Comparison of ENCODE assay signal across 18 cellular contexts in the genomic region with DNA sequence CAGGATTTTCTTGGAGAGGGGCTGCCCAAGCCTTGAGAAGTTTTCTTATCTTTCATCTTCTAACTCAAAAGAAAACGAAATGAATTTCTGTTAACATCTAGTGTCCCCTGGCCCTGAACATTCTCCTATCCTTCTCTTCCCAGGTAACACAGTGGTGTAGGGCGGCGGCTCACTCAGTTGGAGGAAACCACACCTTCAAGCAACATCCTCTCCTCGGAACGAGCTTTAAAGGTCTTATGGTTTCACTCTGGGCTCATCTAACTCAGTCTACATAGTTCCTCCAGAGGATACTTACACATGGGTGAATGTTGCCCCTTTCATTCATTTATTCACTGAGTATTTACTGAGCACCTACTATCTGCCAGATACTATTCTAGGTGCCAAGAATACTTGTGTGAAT. TPM values are rescaled to one million over a fixed set of nuclear protein-coding genes. Genes with fewer than 3 reads are reported as not detected.
DNase-seq lines count a peak whose midpoint lies in the region; ATAC-seq lines count a peak whose summit lies in the region.
"Had no signal": no experiment of that assay in that cellular context is flagged by ENCODE, and none has a peak within 500 bp of the region (broad histone marks: within the 10 kb centered on the region; RNA-seq: fewer than 3 reads in every experiment).

No MANE protein-coding gene starts in this region.

- DNase-seq in activated gamma-delta T cell treated with Interleukin-2 at 50 U/mL for 16 hours, result peak; percentile 12
- DNase-seq in activated gamma-delta T cell (lab: John Stamatoyannopoulos, UW), result no peak
- DNase-seq in Jurkat, Clone E6-1 (ENCODE audit: low read depth, low spot score), result peak; percentile 30
- DNase-seq in activated T-helper 1 cell treated with anti-CD3 and anti-CD28 coated beads, Interleukin-12 subunit alpha, Interleukin-12 subunit beta, Interleukin-2, Interleukin-4 antibody, amounts not matched to agents 30 ng/mL and 10 ng/mL and 1 ng/mL, durations not matched to agents 14 hours and 24 hours and 36 hours (ENCODE audit: low spot score), result peak; percentile 15
- DNase-seq in naive thymus-derived CD4-positive, alpha-beta T cell, result peak in 6 of 9 donors; percentile 25 to 44 (median 38)
- no peak for DNase-seq in NCI-H1092 (lab: John Stamatoyannopoulos, UW)
- DNase-seq in GM23248, result no peak
- no peak for DNase-seq in NOMO-1 (lab: John Stamatoyannopoulos, UW; ENCODE audit: unreplicated experiment in 2 of 2)
- DNase-seq: brain microvascular endothelial cell, cortex of kidney, HFFc6, immature natural killer cell, occipital lobe, right cardiac atrium, T1000 had no signal

- no peaks in the 10 kb centered on the region for H3K9me2 ChIP-seq in GM23248 (ENCODE audit: insufficient read depth)

- H3K27ac Mint-ChIP-seq in activated T-helper 1 cell treated with anti-CD3 and anti-CD28 coated beads, Interleukin-12 subunit alpha, Interleukin-12 subunit beta, Interleukin-2, Interleukin-4 antibody, amounts not matched to agents 30 ng/mL and 10 ng/mL and 1 ng/mL, durations not matched to agents 14 hours and 24 hours and 36 hours, result peak overlapping the region; percentile 76
- H3K27ac Mint-ChIP-seq in naive thymus-derived CD4-positive, alpha-beta T cell, result peak overlapping the region; percentile 63 to 95 (median 86)
- H3K27ac Mint-ChIP-seq: HFFc6 had no signal

- peak; percentile 73 for ATAC-seq in naive thymus-derived CD4-positive, alpha-beta T cell
- ATAC-seq: K562, right cardiac atrium had no signal

- H3K4me2 ChIP-seq in GM23248 (ENCODE audit: unreplicated experiment), result no peak overlapping the region

- no peaks in the 10 kb centered on the region for H3K36me3 ChIP-seq in naive thymus-derived CD4-positive, alpha-beta T cell (ENCODE audit: control insufficient read depth in 2 of 3, insufficient read depth in 3 of 3, low read length in 3 of 3)
- no peaks in the 10 kb centered on the region for H3K36me3 ChIP-seq in GM23248 (ENCODE audit: low read depth)
- H3K36me3 ChIP-seq: brain microvascular endothelial cell, thoracic aorta had no signal

- no peak overlapping the region for H2AFZ ChIP-seq in GM23248

- H3K4me1 Mint-ChIP-seq in activated T-helper 1 cell treated with anti-CD3 and anti-CD28 coated beads, Interleukin-12 subunit alpha, Interleukin-12 subunit beta, Interleukin-2, Interleukin-4 antibody, amounts not matched to agents 30 ng/mL and 10 ng/mL and 1 ng/mL, durations not matched to agents 14 hours and 24 hours and 36 hours (ENCODE audit: low read depth), result peaks cover 46% of the 10 kb centered on the region
- peaks cover 31 to 79% (median 58%) of the 10 kb centered on the region in 7 donors for H3K4me1 Mint-ChIP-seq in naive thymus-derived CD4-positive, alpha-beta T cell

- CTCF ChIA-PET in naive thymus-derived CD4-positive, alpha-beta T cell (lab: Charles Lee), result no interaction called here

- H4K20me1 ChIP-seq in GM23248 (ENCODE audit: insufficient read depth), result no peaks in the 10 kb centered on the region

- peak overlapping the region; percentile 21 for H3K4me3 Mint-ChIP-seq in activated T-helper 1 cell treated with anti-CD3 and anti-CD28 coated beads, Interleukin-12 subunit alpha, Interleukin-12 subunit beta, Interleukin-2, Interleukin-4 antibody, amounts not matched to agents 30 ng/mL and 10 ng/mL and 1 ng/mL, durations not matched to agents 14 hours and 24 hours and 36 hours
- peak overlapping the region; percentile 59 to 86 (median 73) for H3K4me3 Mint-ChIP-seq in naive thymus-derived CD4-positive, alpha-beta T cell
- H3K4me3 Mint-ChIP-seq: HFFc6, immature natural killer cell had no signal

- H3K79me2 ChIP-seq in GM23248 (ENCODE audit: insufficient read depth), result no peaks in the 10 kb centered on the region

- H3K27ac ChIP-seq in naive thymus-derived CD4-positive, alpha-beta T cell (ENCODE audit: low read depth, low read length), result peak overlapping the region; percentile 43
- no peak overlapping the region for H3K27ac ChIP-seq in GM23248
- H3K27ac ChIP-seq: brain microvascular endothelial cell, thoracic aorta had no signal

- POLR2A ChIA-PET in naive thymus-derived CD4-positive, alpha-beta T cell (lab: Charles Lee), result interaction anchor here (0.6 to 2.4 kb wide), 5 partner anchors 9 to 50 kb away, joined by 3 to 22 read pairs (median 4); a partner anchor contains a TSS

- no peak overlapping the region for H3K9ac ChIP-seq in GM23248

- no peaks in the 10 kb centered on the region for H3F3A ChIP-seq in GM23248 (ENCODE audit: insufficient read depth)

- H3K27me3 ChIP-seq in naive thymus-derived CD4-positive, alpha-beta T cell (ENCODE audit: control insufficient read depth in 2 of 2, insufficient read depth in 2 of 2, low read length in 2 of 2), result no peaks in the 10 kb centered on the region
- H3K27me3 ChIP-seq in GM23248 (replicated peaks; ENCODE audit: insufficient read depth), result no peaks in the 10 kb centered on the region; the same call in none of the 2 replicates
- H3K27me3 ChIP-seq: brain microvascular endothelial cell had no signal

- intact Hi-C loops in activated T-helper 1 cell treated with anti-CD3 and anti-CD28 coated beads, Interleukin-12 subunit alpha, Interleukin-12 subunit beta, Interleukin-2, Interleukin-4 antibody, amounts not matched to agents 30 ng/mL and 10 ng/mL and 1 ng/mL, durations not matched to agents 14 hours and 24 hours and 36 hours (cut with micrococcal nuclease), result no loop called here
- intact Hi-C loops in naive thymus-derived CD4-positive, alpha-beta T cell (cut with micrococcal nuclease), result loop anchor here (1.0 to 2.0 kb wide), 4 partner anchors 31 to 70 kb away; a partner anchor contains a TSS

- WGBS in GM23248 (ENCODE audit: low coverage in 1 of 2, low lambda C conversion rate in 2 of 2, missing lambda C conversion rate in 2 of 2), 2 experiments, result 44 to 52% methylated on average over 5 of the region's 5 CpGs

- peaks cover 11 to 38% of the 10 kb centered on the region in 2 donors for H3K4me1 ChIP-seq in naive thymus-derived CD4-positive, alpha-beta T cell (ENCODE audit: control insufficient read depth in 2 of 2, insufficient read depth in 2 of 2, low read length in 2 of 2)
- peaks cover 7% of the 10 kb centered on the region for H3K4me1 ChIP-seq in GM23248 (ENCODE audit: insufficient read depth)

- H3K9me3 Mint-ChIP-seq in activated T-helper 1 cell treated with anti-CD3 and anti-CD28 coated beads, Interleukin-12 subunit alpha, Interleukin-12 subunit beta, Interleukin-2, Interleukin-4 antibody, amounts not matched to agents 30 ng/mL and 10 ng/mL and 1 ng/mL, durations not matched to agents 14 hours and 24 hours and 36 hours, result no peaks in the 10 kb centered on the region
- peaks cover 0 to 3% (median 0%) of the 10 kb centered on the region in 11 donors for H3K9me3 Mint-ChIP-seq in naive thymus-derived CD4-positive, alpha-beta T cell
- H3K9me3 Mint-ChIP-seq: HFFc6 had no signal

- H3K27me3 Mint-ChIP-seq in activated T-helper 1 cell treated with anti-CD3 and anti-CD28 coated beads, Interleukin-12 subunit alpha, Interleukin-12 subunit beta, Interleukin-2, Interleukin-4 antibody, amounts not matched to agents 30 ng/mL and 10 ng/mL and 1 ng/mL, durations not matched to agents 14 hours and 24 hours and 36 hours (ENCODE audit: insufficient read depth), result no peaks in the 10 kb centered on the region
- no peaks in the 10 kb centered on the region for H3K27me3 Mint-ChIP-seq in naive thymus-derived CD4-positive, alpha-beta T cell

- H3K9me3 ChIP-seq in naive thymus-derived CD4-positive, alpha-beta T cell (ENCODE audit: control insufficient read depth in 2 of 3, low read length in 3 of 3), result no peaks in the 10 kb centered on the region
- H3K9me3 ChIP-seq in GM23248 (ENCODE audit: low read depth), result no peaks in the 10 kb centered on the region
- H3K9me3 ChIP-seq: thoracic aorta had no signal

- in situ Hi-C loops in GM23248 (cut with MboI), result no loop called here

- peaks cover 4% of the 10 kb centered on the region for H3K36me3 Mint-ChIP-seq in activated T-helper 1 cell treated with anti-CD3 and anti-CD28 coated beads, Interleukin-12 subunit alpha, Interleukin-12 subunit beta, Interleukin-2, Interleukin-4 antibody, amounts not matched to agents 30 ng/mL and 10 ng/mL and 1 ng/mL, durations not matched to agents 14 hours and 24 hours and 36 hours (ENCODE audit: low read depth)
- peaks cover 0 to 9% (median 0%) of the 10 kb centered on the region in 5 donors for H3K36me3 Mint-ChIP-seq in naive thymus-derived CD4-positive, alpha-beta T cell
- H3K36me3 Mint-ChIP-seq: immature natural killer cell had no signal

- H3K4me3 ChIP-seq in Jurkat, Clone E6-1 (ENCODE audit: low read length), result no peak overlapping the region
- H3K4me3 ChIP-seq in naive thymus-derived CD4-positive, alpha-beta T cell (ENCODE audit: low read length), result no peak overlapping the region
- H3K4me3 ChIP-seq in GM23248, result no peak overlapping the region
- H3K4me3 ChIP-seq: K562, thoracic aorta had no signal

RNA-seq across cellular contexts. Expression of a gene that starts 31.0 kb away (rescaled TPM):
- polyA plus RNA-seq in Jurkat, Clone E6-1 (2012; ENCODE audit: insufficient read depth, insufficient read length), result 1.5 TPM
- 38.6 and 40.6 TPM in 2 replicates for total RNA-seq in activated T-helper 1 cell treated with anti-CD3 and anti-CD28 coated beads, Interleukin-12 subunit alpha, Interleukin-12 subunit beta, Interleukin-2, Interleukin-4 antibody, amounts not matched to agents 30 ng/mL and 10 ng/mL and 1 ng/mL, durations not matched to agents 14 hours and 24 hours and 36 hours
- 10 to 100 TPM; 37.7 to 72.9 (median 41.5) TPM for total RNA-seq in naive thymus-derived CD4-positive, alpha-beta T cell
- polyA plus RNA-seq in naive thymus-derived CD4-positive, alpha-beta T cell, result 10 to 100 TPM; 25.8 to 32.9 TPM
- total RNA-seq in GM23248 (2014; rRNA removed; shearing (Covaris generic)), result not detected in 2 replicates
- not detected in 2 replicates for polyA plus RNA-seq in GM23248 (2016; fragmentation: Nextera tagmentation; extraction: Ambion mirVana)
- total RNA-seq: fibroblast of villous mesenchyme, HFFc6 had no signal

RNA-seq across cellular contexts. Expression of a gene that starts 48.9 kb away (rescaled TPM):
- 5.0 TPM for polyA plus RNA-seq in Jurkat, Clone E6-1 (2012; ENCODE audit: insufficient read depth, insufficient read length)
- 8.2 and 8.7 TPM in 2 replicates for total RNA-seq in activated T-helper 1 cell treated with anti-CD3 and anti-CD28 coated beads, Interleukin-12 subunit alpha, Interleukin-12 subunit beta, Interleukin-2, Interleukin-4 antibody, amounts not matched to agents 30 ng/mL and 10 ng/mL and 1 ng/mL, durations not matched to agents 14 hours and 24 hours and 36 hours
- total RNA-seq in naive thymus-derived CD4-positive, alpha-beta T cell, result 100 to 1,000 TPM in 4 of 5 experiments, 10 to 100 TPM in 1; 25.3 to 161 (median 129) TPM
- polyA plus RNA-seq in naive thymus-derived CD4-positive, alpha-beta T cell, result 10 to 100 TPM; 57.8 to 59.6 TPM
- total RNA-seq in GM23248 (2014; rRNA removed; shearing (Covaris generic)), result 13.2 and 18.3 TPM in 2 replicates
- 10.1 and 11.7 TPM in 2 replicates for polyA plus RNA-seq in GM23248 (2016; fragmentation: Nextera tagmentation; extraction: Ambion mirVana)

Comparison
In these comparisons a context has a peak if more than half of its experiments do, and no peak if none do; other contexts are left out.
1. DNase-seq: peak in activated gamma-delta T cell treated with Interleukin-2 at 50 U/mL for 16 hours (single experiment), Jurkat, Clone E6-1 (single experiment), activated T-helper 1 cell treated with anti-CD3 and anti-CD28 coated beads, Interleukin-12 subunit alpha, Interleukin-12 subunit beta, Interleukin-2, Interleukin-4 antibody, amounts not matched to agents 30 ng/mL and 10 ng/mL and 1 ng/mL, durations not matched to agents 14 hours and 24 hours and 36 hours (single experiment) and naive thymus-derived CD4-positive, alpha-beta T cell (6 of 9); none in activated gamma-delta T cell (single experiment), NCI-H1092 (single experiment), GM23248 (single experiment) and NOMO-1 (0 of 2).
2. RNA of a gene that starts 31.0 kb away (total RNA-seq): 37.7 to 72.9 TPM in naive thymus-derived CD4-positive, alpha-beta T cell and 38.6 to 40.6 TPM in activated T-helper 1 cell treated with anti-CD3 and anti-CD28 coated beads, Interleukin-12 subunit alpha, Interleukin-12 subunit beta, Interleukin-2, Interleukin-4 antibody, amounts not matched to agents 30 ng/mL and 10 ng/mL and 1 ng/mL, durations not matched to agents 14 hours and 24 hours and 36 hours; not detected in GM23248; every median in the first group is over 10 times any median in the second.